Comparison of ENCODE assay signal across 17 cellular contexts in genomic region chr3:175002732-175003143, GRCh38.
DNase-seq lines count a peak whose midpoint lies in the region; ATAC-seq and TF ChIP-seq lines count a peak whose summit lies in the region.
"Had no signal": no experiment of that assay in that cellular context is flagged by ENCODE, and none has a peak within 500 bp of the region (broad histone marks: within the 10 kb centered on the region; RNA-seq: fewer than 3 reads in every experiment).

No MANE protein-coding gene starts in this region.

- H2AFZ ChIP-seq in fibroblast of lung (ENCODE audit: low read length): no peak overlapping the region

- H3K79me2 ChIP-seq in fibroblast of lung (ENCODE audit: control insufficient read depth, insufficient read depth, low read length): no peaks in the 10 kb centered on the region

- H3K4me1 ChIP-seq in SJSA1 (replicated peaks) (peaks cover 32% of the 10 kb centered on the region), fibroblast of lung (ENCODE audit: control insufficient read depth, extremely low read depth, insufficient read depth, low read length) (peaks cover 4% of the 10 kb centered on the region), skeletal muscle satellite cell (ENCODE audit: control insufficient read depth, insufficient read depth, low read length) (peaks cover 24% of the 10 kb centered on the region)
- H3K4me1 ChIP-seq: tibial artery had no signal

- TF ChIP-seq CTCF in fibroblast of lung (conservative IDR thresholded peaks at IDR 0.05 in 1 of 2, IDR thresholded peaks at IDR 0.05 in 1 of 2; ENCODE audit: low read depth in 1 of 2, low read length in 2 of 2): no peak
- no peak for TF ChIP-seq CTCF in GM10266 (IDR thresholded peaks at IDR 0.05; ENCODE audit: control insufficient read depth, insufficient read depth, low read depth, missing control alignments)

- no peaks in the 10 kb centered on the region for H3K36me3 ChIP-seq in SJSA1
- no peaks in the 10 kb centered on the region for H3K36me3 ChIP-seq in fibroblast of lung (ENCODE audit: control insufficient read depth, insufficient read depth, low read length)
- no peaks in the 10 kb centered on the region for H3K36me3 ChIP-seq in skeletal muscle satellite cell (ENCODE audit: insufficient read depth, low read length)
- H3K36me3 ChIP-seq: tibial artery had no signal

- no peak for ATAC-seq in HG03097 (IDR thresholded peaks at IDR 0.05; ENCODE audit: low FRiP score, unreplicated experiment)
- ATAC-seq: natural killer cell had no signal

- H3K27ac ChIP-seq in SJSA1 (peak overlapping the region; percentile 94), fibroblast of lung (ENCODE audit: insufficient read depth, low read length) (peak overlapping the region; percentile 65)
- H3K27ac ChIP-seq: KMS-11, tibial artery had no signal

- no peaks in the 10 kb centered on the region for H3K9me3 ChIP-seq in SJSA1 (replicated peaks)
- H3K9me3 ChIP-seq in fibroblast of lung (ENCODE audit: control insufficient read depth, insufficient read depth, low read depth, low read length): no peaks in the 10 kb centered on the region
- no peaks in the 10 kb centered on the region for H3K9me3 ChIP-seq in skeletal muscle satellite cell (replicated peaks; ENCODE audit: low read length)
- H3K9me3 ChIP-seq: tibial artery had no signal

- H4K20me1 ChIP-seq in fibroblast of lung (ENCODE audit: control insufficient read depth, extremely low read depth, insufficient read depth, low read length): no peaks in the 10 kb centered on the region

- no peak overlapping the region for H3K4me2 ChIP-seq in fibroblast of lung (ENCODE audit: extremely low read depth, insufficient read depth, low read length)
- peak overlapping the region; percentile 2 for H3K4me2 ChIP-seq in skeletal muscle satellite cell (ENCODE audit: low read length)
- H3K4me2 ChIP-seq: KMS-11 had no signal

- H3K27me3 ChIP-seq in SJSA1 (replicated peaks) (no peaks in the 10 kb centered on the region), fibroblast of lung (ENCODE audit: control insufficient read depth, insufficient read depth, low read length) (no peaks in the 10 kb centered on the region), skeletal muscle satellite cell (ENCODE audit: control insufficient read depth, insufficient read depth, low read length) (no peaks in the 10 kb centered on the region)
- H3K27me3 ChIP-seq: tibial artery had no signal

- peak; percentile 96 for DNase-seq in GM04504 (ENCODE audit: low read depth)
- DNase-seq in SJSA1 (ENCODE audit: low read depth in 1 of 2, low spot score in 2 of 2): peak; percentile 68 to 82
- peak; percentile 94 to 96 for DNase-seq in fibroblast of lung (ENCODE audit: low read depth in 2 of 2)
- no peak for DNase-seq in GM10266 (ENCODE audit: extremely low spot score)
- no peak for DNase-seq in midbrain (lab: John Stamatoyannopoulos, UW)
- DNase-seq: activated naive CD4-positive, alpha-beta T cell treated with Interleukin-2 at 50 U/mL for 16 hours; central memory CD4-positive, alpha-beta T cell; COR-L47; natural killer cell; NCI-H146; retina; stimulated activated CD4-positive, alpha-beta T cell treated with anti-CD3 and anti-CD28 coated beads, Interleukin-2, amount 100 ng/mL, for 24 hours; stimulated activated CD8-positive, alpha-beta memory T cell treated with anti-CD3 and anti-CD28 coated beads, Interleukin-4, amount 100 ng/mL, for 48 hours; tibial artery had no signal

- H3K4me3 ChIP-seq in SJSA1 (no peak overlapping the region), fibroblast of lung (replicated peaks in 1 of 4; ENCODE audit: control extremely low read depth in 1 of 4, insufficient read depth in 1 of 4, low read depth in 3 of 4, low read length in 4 of 4) (no peak overlapping the region), skeletal muscle satellite cell (ENCODE audit: low read length) (no peak overlapping the region)
- H3K4me3 ChIP-seq: tibial artery had no signal

- H3K9ac ChIP-seq in fibroblast of lung (ENCODE audit: insufficient read depth, low read length) (no peak overlapping the region), skeletal muscle satellite cell (ENCODE audit: low read depth, low read length) (peak overlapping the region; percentile 31)
- H3K9ac ChIP-seq: KMS-11 had no signal

Comparison
In these comparisons a context has a peak if more than half of its experiments do, and no peak if none do; other contexts are left out.
1. DNase-seq: peak in GM04504 (single experiment), SJSA1 (2 of 2) and fibroblast of lung (2 of 2); none in GM10266 (single experiment) and midbrain (single experiment).